In the genomic region with DNA sequence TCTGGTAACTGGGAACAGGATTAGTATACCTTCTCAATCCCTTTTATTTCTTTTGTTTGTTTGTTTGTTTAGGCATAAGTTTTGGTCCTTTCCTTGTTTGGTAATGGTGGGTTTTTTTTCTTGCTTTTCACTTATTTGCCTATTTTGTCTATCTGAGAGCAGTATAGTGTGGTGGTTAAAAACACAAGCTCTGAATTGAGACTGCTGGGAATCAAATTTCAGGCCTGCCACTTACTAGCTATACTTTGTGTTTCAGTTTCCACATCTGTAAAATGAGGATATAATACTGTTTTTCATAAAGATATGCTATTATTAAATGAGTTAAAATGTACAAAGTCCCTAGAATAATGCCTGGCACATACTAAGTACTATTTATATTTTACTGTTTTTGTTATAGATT, we compare ENCODE assay signal across 22 cellular contexts.
DNase-seq lines count a peak whose midpoint lies in the region; ATAC-seq, FAIRE-seq and TF ChIP-seq lines count a peak whose summit lies in the region.
"Had no signal": no experiment of that assay in that cellular context is flagged by ENCODE, and none has a peak within 500 bp of the region (broad histone marks: within the 10 kb centered on the region; RNA-seq: fewer than 3 reads in every experiment).

No MANE protein-coding gene starts in this region.

- DNase-seq in GM19239 (ENCODE audit: insufficient read length, low spot score) (no peak), trophoblast cell (no peak), KBM-7 (no peak), pancreas (no peak), breast epithelium (ENCODE audit: low spot score in 2 of 2) (no peak)
- DNase-seq: activated naive CD4-positive, alpha-beta T cell treated with anti-CD3 and anti-CD28 coated beads, Interleukin-2, amount 10 ng/mL, durations not matched to agents 7 days and 5 days; activated T-cell treated with anti-CD3 and anti-CD28 coated beads, Interleukin-2, amount 50 U/mL, for 4 hours; caudate nucleus; CD8-positive, alpha-beta memory T cell; mucosa of descending colon; NCI-H1417; NCI-H524 treated with DMSO at 0.1 percent for 48 hours; stimulated activated CD4-positive, alpha-beta T cell treated with anti-CD3 and anti-CD28 coated beads, Interleukin-2, amount 100 ng/mL, for 48 hours; stimulated activated naive CD8-positive, alpha-beta T cell treated with anti-CD3 and anti-CD28 coated beads, Interleukin-15, Interleukin-2, amounts not matched to agents 100 U/mL and 50 U/mL, for 24 hours; thyroid gland had no signal

- peaks cover 4 to 5% of the 10 kb centered on the region in 2 experiments for H3K4me1 ChIP-seq in trophoblast cell (ENCODE audit: control insufficient read depth in 1 of 2, insufficient read depth in 2 of 2, low read length in 2 of 2)
- no peaks in the 10 kb centered on the region for H3K4me1 ChIP-seq in pancreas
- no peaks in the 10 kb centered on the region for H3K4me1 ChIP-seq in breast epithelium
- H3K4me1 ChIP-seq: thyroid gland had no signal

- no peaks in the 10 kb centered on the region for H3K27me3 ChIP-seq in trophoblast cell (ENCODE audit: insufficient read depth, low read length)
- H3K27me3 ChIP-seq in pancreas, result no peaks in the 10 kb centered on the region
- H3K27me3 ChIP-seq in breast epithelium, result no peaks in the 10 kb centered on the region
- H3K27me3 ChIP-seq: hepatocyte, neural progenitor cell, thyroid gland had no signal

- H2BK12ac ChIP-seq in trophoblast cell (ENCODE audit: low read length), result no peak overlapping the region

- peak; percentile 58 for ATAC-seq in GM21619 (IDR thresholded peaks at IDR 0.05; ENCODE audit: unreplicated experiment)
- peak; percentile 64 for ATAC-seq in HG03159 (IDR thresholded peaks at IDR 0.05; ENCODE audit: unreplicated experiment)
- no peak for ATAC-seq in pancreas
- ATAC-seq: activated T-cell treated with anti-CD3 and anti-CD28 coated beads, Interleukin-2, amount 50 U/mL, for 4 hours; stimulated activated naive CD8-positive, alpha-beta T cell treated with anti-CD3 and anti-CD28 coated beads, Interleukin-15, Interleukin-2, amounts not matched to agents 100 U/mL and 50 U/mL, for 24 hours had no signal

- no peak overlapping the region for H4K91ac ChIP-seq in trophoblast cell (ENCODE audit: low read depth, low read length)

- H3K4me2 ChIP-seq in trophoblast cell (ENCODE audit: low read length), result no peak overlapping the region
- H3K4me2 ChIP-seq: hepatocyte, neural progenitor cell had no signal

- peaks cover 1% of the 10 kb centered on the region for H3K9me3 ChIP-seq in trophoblast cell (ENCODE audit: insufficient read depth, low read depth, low read length)
- no peaks in the 10 kb centered on the region for H3K9me3 ChIP-seq in pancreas
- H3K9me3 ChIP-seq in breast epithelium, result no peaks in the 10 kb centered on the region
- H3K9me3 ChIP-seq: mucosa of descending colon, thyroid gland had no signal

- H2AK5ac ChIP-seq in trophoblast cell (ENCODE audit: low read length), result no peak overlapping the region

- intact Hi-C loops in pancreas (cut with DNase I) (no loop called here), breast epithelium (cut with DNase I; ENCODE audit: low total_unique reads) (no loop called here)

- no peak overlapping the region for H4K8ac ChIP-seq in trophoblast cell (ENCODE audit: low read depth, low read length)

- no peak overlapping the region for H4K12ac ChIP-seq in trophoblast cell (ENCODE audit: low read depth, low read length)

- H3K36me3 ChIP-seq in trophoblast cell (ENCODE audit: control insufficient read depth in 1 of 2, insufficient read depth in 2 of 2, low read length in 2 of 2), result no peaks in the 10 kb centered on the region
- no peaks in the 10 kb centered on the region for H3K36me3 ChIP-seq in pancreas
- H3K36me3 ChIP-seq in breast epithelium, result no peaks in the 10 kb centered on the region
- H3K36me3 ChIP-seq: neural progenitor cell, thyroid gland had no signal

- no peak for TF ChIP-seq CTCF in pancreas (IDR thresholded peaks at IDR 0.05)
- no peak for TF ChIP-seq CTCF in breast epithelium (IDR thresholded peaks at IDR 0.05)

- peaks cover 2% of the 10 kb centered on the region for H3K79me2 ChIP-seq in trophoblast cell (ENCODE audit: control insufficient read depth, insufficient read depth, low read length, poor library complexity)
- H3K79me2 ChIP-seq: hepatocyte had no signal

- FAIRE-seq in GM19239 (lab: Jason Lieb, UNC), result peak; percentile 40
- no peak for FAIRE-seq in pancreas (lab: Jason Lieb, UNC)
- FAIRE-seq: GM12878 had no signal

- no peak overlapping the region for H2BK5ac ChIP-seq in trophoblast cell (ENCODE audit: low read depth, low read length, poor library complexity)

- H3K23ac ChIP-seq in trophoblast cell (ENCODE audit: low read length), result no peak overlapping the region

- H3K18ac ChIP-seq in trophoblast cell (ENCODE audit: low read length), result no peak overlapping the region

- H3K4me3 ChIP-seq in trophoblast cell (ENCODE audit: low read depth, low read length) (no peak overlapping the region), pancreas (no peak overlapping the region), breast epithelium (no peak overlapping the region)
- H3K4me3 ChIP-seq: GM12878, hepatocyte, mucosa of descending colon, neural progenitor cell, skin epidermis, thyroid gland had no signal

- no peak overlapping the region for H3K9ac ChIP-seq in trophoblast cell (ENCODE audit: low read length)
- H3K9ac ChIP-seq: neural progenitor cell had no signal

- in situ Hi-C loops in KBM-7 (cut with MboI; ENCODE audit: low pct_unique_long_range_greater_than_20kb, low sequenced_read_pairs), result no loop called here

- H3K79me1 ChIP-seq in trophoblast cell (ENCODE audit: low read length), result peaks cover 19% of the 10 kb centered on the region

- no peak overlapping the region for H2BK120ac ChIP-seq in trophoblast cell (ENCODE audit: insufficient read depth, low read length, poor library complexity)

- H3K27ac ChIP-seq in trophoblast cell (ENCODE audit: low read depth, low read length) (peak overlapping the region; percentile 9), pancreas (no peak overlapping the region), breast epithelium (no peak overlapping the region)
- H3K27ac ChIP-seq: hepatocyte, HL-60, neural progenitor cell, thyroid gland had no signal

- H2AFZ ChIP-seq in trophoblast cell (ENCODE audit: insufficient read depth, low read length, poor library complexity), result no peak overlapping the region
- H2AFZ ChIP-seq: hepatocyte, neural progenitor cell had no signal

- no peak overlapping the region for H3K4ac ChIP-seq in trophoblast cell (ENCODE audit: low read depth, low read length)

- TF ChIP-seq POLR2A in breast epithelium (IDR thresholded peaks at IDR 0.05), result no peak

- no peak overlapping the region for H3K14ac ChIP-seq in trophoblast cell (ENCODE audit: low read length)

Comparison
In these comparisons a context has a peak if more than half of its experiments do, and no peak if none do; other contexts are left out.
1. ATAC-seq: peak in GM21619 (single experiment) and HG03159 (single experiment); none in pancreas (0 of 4).